8 cellular contexts compared by ENCODE assay signal in the genomic region with DNA sequence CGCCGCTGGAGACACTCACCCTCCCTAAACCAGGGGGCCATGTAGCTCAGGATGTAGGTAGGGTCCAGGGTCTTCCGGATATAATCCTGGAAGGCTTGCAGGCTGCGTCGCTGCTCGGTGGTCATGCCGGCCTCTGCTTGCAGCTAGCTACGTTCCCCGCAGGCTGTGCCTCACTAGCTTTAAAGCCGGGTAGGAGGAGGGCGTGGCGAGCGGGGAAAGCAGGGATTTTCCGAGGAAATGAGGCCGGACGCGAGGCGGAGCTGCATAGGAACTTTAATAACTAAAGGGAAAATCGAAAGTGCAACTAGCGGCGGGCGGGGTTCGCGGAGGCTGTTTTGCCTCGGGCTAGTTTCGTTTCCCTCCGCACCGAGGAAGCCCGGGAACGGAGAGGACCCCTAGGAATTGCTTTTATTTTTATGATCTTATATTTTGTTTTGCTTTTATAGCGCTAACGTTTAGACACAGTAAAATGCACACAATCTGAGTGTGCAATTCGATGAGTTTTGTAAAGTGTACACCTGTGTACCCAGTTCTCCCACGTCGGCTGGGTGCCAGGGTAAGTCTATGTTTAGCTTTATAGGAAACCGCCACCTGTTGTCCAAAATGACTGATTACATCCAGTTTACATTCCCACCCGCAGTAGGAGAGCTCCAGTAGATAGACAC. TPM values are rescaled to one million over a fixed set of nuclear protein-coding genes. Genes with fewer than 3 reads are reported as not detected.
A peak's percentile ranks its signal among the peaks of the same experiment; 100 is the strongest.
DNase-seq lines count a peak whose midpoint lies in the region; ATAC-seq and TF ChIP-seq lines count a peak whose summit lies in the region.

Gene RIGI, minus strand, starts transcription at position 155 of the 665 bp plus-strand sequence. Its CDS starts 30 bp downstream, at position 125.

- ATAC-seq in GM19351 (IDR thresholded peaks at IDR 0.05; ENCODE audit: unreplicated experiment) (peak; percentile 65), HG03521 (IDR thresholded peaks at IDR 0.05; ENCODE audit: unreplicated experiment) (peak; percentile 45)
- peak; percentile 75 for ATAC-seq in activated CD8-positive, alpha-beta T cell treated with anti-CD3 and anti-CD28 coated beads for 36 hours

- peaks cover 26% of the 10 kb centered on the region for H3K36me3 Mint-ChIP-seq in activated CD8-positive, alpha-beta T cell treated with anti-CD3 and anti-CD28 coated beads for 36 hours (ENCODE audit: low read depth)

- intact Hi-C loops in activated CD8-positive, alpha-beta T cell treated with anti-CD3 and anti-CD28 coated beads for 36 hours (cut with micrococcal nuclease), result loop anchor here (1.0 to 10.0 kb wide), 3 partner anchors 25 to 147 kb away; partner anchors contain the start of gene NDUFB6

- TF ChIP-seq CTCF in activated CD8-positive, alpha-beta T cell treated with anti-CD3 and anti-CD28 coated beads for 36 hours (IDR thresholded peaks at IDR 0.05), result peak; percentile 59

- H3K27me3 Mint-ChIP-seq in activated CD8-positive, alpha-beta T cell treated with anti-CD3 and anti-CD28 coated beads for 36 hours, result no peaks in the 10 kb centered on the region

- H3K4me1 Mint-ChIP-seq in activated CD8-positive, alpha-beta T cell treated with anti-CD3 and anti-CD28 coated beads for 36 hours (ENCODE audit: low read depth), result peaks cover 49% of the 10 kb centered on the region

- POLR2A ChIA-PET in activated CD8-positive, alpha-beta T cell treated with anti-CD3 and anti-CD28 coated beads for 36 hours (lab: Charles Lee), result interaction anchor here (0.7 to 2.4 kb wide), 8 partner anchors 10 to 499 kb away, joined by 3 to 11 read pairs (median 4); partner anchors contain the start of genes DNAJA1, NDUFB6, SMIM27 and TOPORS

- CTCF ChIA-PET in activated CD8-positive, alpha-beta T cell treated with anti-CD3 and anti-CD28 coated beads for 36 hours (lab: Charles Lee), result interaction anchor here (0.6 to 3.3 kb wide), 14 partner anchors 8 to 443 kb away, joined by 3 to 44 read pairs (median 4); partner anchors contain the start of genes ACO1 and NDUFB6

- peaks cover 6% of the 10 kb centered on the region for H3K9me3 Mint-ChIP-seq in activated CD8-positive, alpha-beta T cell treated with anti-CD3 and anti-CD28 coated beads for 36 hours

- H3K4me3 Mint-ChIP-seq in activated CD8-positive, alpha-beta T cell treated with anti-CD3 and anti-CD28 coated beads for 36 hours, result peak within 1 kb of the TSS; percentile 85

- peak within 1 kb of the TSS; percentile 85 for H3K27ac Mint-ChIP-seq in activated CD8-positive, alpha-beta T cell treated with anti-CD3 and anti-CD28 coated beads for 36 hours

- peak; percentile 94 for DNase-seq in CD1c-positive myeloid dendritic cell (ENCODE audit: extremely low spot score)
- peak; percentile 94 for DNase-seq in NCI-H748 treated with DMSO at 0.1 percent for 48 hours (lab: John Stamatoyannopoulos, UW)
- DNase-seq in activated CD8-positive, alpha-beta T cell treated with anti-CD3 and anti-CD28 coated beads for 36 hours, result peak; percentile 81
- peak; percentile 84 for DNase-seq in effector CD8-positive, alpha-beta T cell (lab: John Stamatoyannopoulos, UW)
- DNase-seq in medulla oblongata (ENCODE audit: extremely low spot score), result peak; percentile 89
- DNase-seq in stimulated activated CD8-positive, alpha-beta memory T cell treated with anti-CD3 and anti-CD28 coated beads, Interleukin-12 subunit alpha, Interleukin-12 subunit beta, amount 100 ng/mL, for 1 hour (ENCODE audit: low read depth), result peak; percentile 71

RNA-seq across cellular contexts. Expression of gene RIGI, which starts in this region (rescaled TPM):
- total RNA-seq in activated CD8-positive, alpha-beta T cell treated with anti-CD3 and anti-CD28 coated beads for 36 hours, result 1 to 10 TPM; 5.4 to 5.6 TPM

Comparison
In these comparisons a context has a peak if more than half of its experiments do, and no peak if none do; other contexts are left out.
1. Peak in every context shown above with its lines: DNase-seq and ATAC-seq.